Comparison of ENCODE assay signal across 1 cellular context in genomic region chr1:151342021-151342420, GRCh38.
TF ChIP-seq lines count a peak whose summit lies in the region.

No MANE protein-coding gene starts in this region.

TF ChIP-seq in WTC11, 78 proteins besides CTCF, POLR2A, EP300 and RAD21:
- TF ChIP-seq ARID4B (CRISPR knock-in tag; IDR thresholded peaks at IDR 0.05; ENCODE audit: borderline replicate concordance) (no peak), ATF1 (CRISPR knock-in tag; IDR thresholded peaks at IDR 0.05) (no peak), ZNF138 (CRISPR knock-in tag; conservative IDR thresholded peaks at IDR 0.05) (no peak)
